Comparison of ENCODE assay signal across 10 cellular contexts in the genomic region with DNA sequence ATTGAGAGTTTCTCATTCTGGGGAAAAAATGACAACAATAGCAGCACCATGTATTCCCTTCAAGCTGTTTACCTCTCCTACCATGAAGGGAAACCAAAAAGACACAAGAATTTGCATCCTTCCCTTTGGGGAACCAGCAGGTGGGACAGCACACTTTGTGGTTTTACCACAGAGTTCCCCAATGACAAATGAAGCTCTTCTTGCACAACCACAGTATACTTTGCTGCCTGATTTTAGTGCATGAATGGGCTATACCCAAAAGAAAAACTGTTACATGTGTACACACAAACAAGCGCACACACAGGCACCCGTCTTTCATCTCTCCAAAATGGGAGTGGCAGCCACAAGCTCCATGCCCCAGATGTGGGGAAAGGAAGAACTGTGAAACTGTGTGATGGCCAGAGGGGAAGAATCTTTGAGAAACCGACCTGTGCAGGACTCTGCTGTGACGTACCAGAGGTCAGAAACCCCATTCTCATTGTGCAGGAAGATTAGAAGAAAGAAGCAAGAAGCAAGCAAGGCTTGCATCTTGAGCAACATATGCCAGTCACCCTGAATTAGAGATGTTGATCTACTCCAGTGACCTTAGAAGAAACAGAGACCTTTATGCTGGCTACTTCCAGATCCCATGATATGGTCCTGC. TPM values are rescaled to one million over a fixed set of nuclear protein-coding genes. Genes with fewer than 3 reads are reported as not detected.
A peak's percentile ranks its signal among the peaks of the same experiment; 100 is the strongest.
DNase-seq lines count a peak whose midpoint lies in the region; ATAC-seq lines count a peak whose summit lies in the region.
"Had no signal": no experiment of that assay in that cellular context is flagged by ENCODE, and none has a peak within 500 bp of the region (broad histone marks: within the 10 kb centered on the region; RNA-seq: fewer than 3 reads in every experiment).

No MANE protein-coding gene starts in this region.

- H3K79me2 ChIP-seq in GM23248 (ENCODE audit: insufficient read depth), result no peaks in the 10 kb centered on the region

- no peaks in the 10 kb centered on the region for H3K27me3 ChIP-seq in BLaER1
- H3K27me3 ChIP-seq in GM23248 (replicated peaks; ENCODE audit: insufficient read depth), result no peaks in the 10 kb centered on the region

- peaks cover 3% of the 10 kb centered on the region for H3K36me3 Mint-ChIP-seq in activated T-helper 1 cell treated with anti-CD3 and anti-CD28 coated beads, Interleukin-12 subunit alpha, Interleukin-12 subunit beta, Interleukin-2, Interleukin-4 antibody, amounts not matched to agents 30 ng/mL and 10 ng/mL and 1 ng/mL, durations not matched to agents 14 hours and 24 hours and 36 hours (ENCODE audit: low read depth)

- H3K4me3 ChIP-seq in BLaER1 (no peak overlapping the region), GM23248 (no peak overlapping the region)

- 25 to 33% methylated on average over 4 of the region's 4 CpGs for WGBS in GM23248 (ENCODE audit: low coverage in 1 of 2, low lambda C conversion rate in 2 of 2, missing lambda C conversion rate in 2 of 2), 2 experiments

- peaks cover 44% of the 10 kb centered on the region for H3K4me1 Mint-ChIP-seq in activated T-helper 1 cell treated with anti-CD3 and anti-CD28 coated beads, Interleukin-12 subunit alpha, Interleukin-12 subunit beta, Interleukin-2, Interleukin-4 antibody, amounts not matched to agents 30 ng/mL and 10 ng/mL and 1 ng/mL, durations not matched to agents 14 hours and 24 hours and 36 hours (ENCODE audit: low read depth)

- intact Hi-C loops in activated T-helper 1 cell treated with anti-CD3 and anti-CD28 coated beads, Interleukin-12 subunit alpha, Interleukin-12 subunit beta, Interleukin-2, Interleukin-4 antibody, amounts not matched to agents 30 ng/mL and 10 ng/mL and 1 ng/mL, durations not matched to agents 14 hours and 24 hours and 36 hours (cut with micrococcal nuclease), result loop anchor here (1.0 to 10.0 kb wide), 10 partner anchors 53 to 892 kb away; a partner anchor contains a TSS

- peaks cover 35% of the 10 kb centered on the region for H3K4me1 ChIP-seq in BLaER1
- H3K4me1 ChIP-seq in GM23248 (ENCODE audit: insufficient read depth), result no peaks in the 10 kb centered on the region

- H3K9me3 ChIP-seq in BLaER1 (peaks cover 4% of the 10 kb centered on the region; the same call in 1 of the 2 replicates), GM23248 (ENCODE audit: low read depth) (no peaks in the 10 kb centered on the region)

- DNase-seq in activated T-helper 1 cell treated with anti-CD3 and anti-CD28 coated beads, Interleukin-12 subunit alpha, Interleukin-12 subunit beta, Interleukin-2, Interleukin-4 antibody, amounts not matched to agents 30 ng/mL and 10 ng/mL and 1 ng/mL, durations not matched to agents 14 hours and 24 hours and 36 hours (ENCODE audit: low spot score), result peak; percentile 9
- no peak for DNase-seq in islet precursor cell
- no peak for DNase-seq in Ammon's horn (ENCODE audit: low spot score)
- no peak for DNase-seq in HuH-7.5 (ENCODE audit: low spot score)
- DNase-seq in GM23248, result no peak
- DNase-seq: DMS 273 treated with DMSO at 0.1 percent for 48 hours, retina had no signal

- H3K27ac ChIP-seq in BLaER1, result no peak overlapping the region
- no peak overlapping the region for H3K27ac ChIP-seq in GM23248

- H3K36me3 ChIP-seq in BLaER1 (no peaks in the 10 kb centered on the region), GM23248 (ENCODE audit: low read depth) (no peaks in the 10 kb centered on the region)

- H3F3A ChIP-seq in GM23248 (ENCODE audit: insufficient read depth), result peaks cover 7% of the 10 kb centered on the region; the same call in 1 of the 2 replicates

- H3K4me3 Mint-ChIP-seq in activated T-helper 1 cell treated with anti-CD3 and anti-CD28 coated beads, Interleukin-12 subunit alpha, Interleukin-12 subunit beta, Interleukin-2, Interleukin-4 antibody, amounts not matched to agents 30 ng/mL and 10 ng/mL and 1 ng/mL, durations not matched to agents 14 hours and 24 hours and 36 hours, result peak overlapping the region; percentile 62

- ATAC-seq in GM19463 (IDR thresholded peaks at IDR 0.05; ENCODE audit: unreplicated experiment), result peak; percentile 67
- ATAC-seq in HG03457 (IDR thresholded peaks at IDR 0.05; ENCODE audit: unreplicated experiment), result peak; percentile 67

- H3K9me3 Mint-ChIP-seq in activated T-helper 1 cell treated with anti-CD3 and anti-CD28 coated beads, Interleukin-12 subunit alpha, Interleukin-12 subunit beta, Interleukin-2, Interleukin-4 antibody, amounts not matched to agents 30 ng/mL and 10 ng/mL and 1 ng/mL, durations not matched to agents 14 hours and 24 hours and 36 hours, result no peaks in the 10 kb centered on the region

- H4K20me1 ChIP-seq in BLaER1 (no peaks in the 10 kb centered on the region), GM23248 (ENCODE audit: insufficient read depth) (no peaks in the 10 kb centered on the region)

- H2AFZ ChIP-seq in GM23248, result no peak overlapping the region

- H3K9me2 ChIP-seq in GM23248 (ENCODE audit: insufficient read depth), result no peaks in the 10 kb centered on the region

- H3K9ac ChIP-seq in BLaER1 (no peak overlapping the region), GM23248 (no peak overlapping the region)

- H3K27me3 Mint-ChIP-seq in activated T-helper 1 cell treated with anti-CD3 and anti-CD28 coated beads, Interleukin-12 subunit alpha, Interleukin-12 subunit beta, Interleukin-2, Interleukin-4 antibody, amounts not matched to agents 30 ng/mL and 10 ng/mL and 1 ng/mL, durations not matched to agents 14 hours and 24 hours and 36 hours (ENCODE audit: insufficient read depth), result peaks cover 56% of the 10 kb centered on the region

- in situ Hi-C loops in GM23248 (cut with MboI), result loop anchor here (5.0 to 10.0 kb wide), 4 partner anchors 91 to 422 kb away; no protein-coding TSS in a partner anchor

- H3K27ac Mint-ChIP-seq in activated T-helper 1 cell treated with anti-CD3 and anti-CD28 coated beads, Interleukin-12 subunit alpha, Interleukin-12 subunit beta, Interleukin-2, Interleukin-4 antibody, amounts not matched to agents 30 ng/mL and 10 ng/mL and 1 ng/mL, durations not matched to agents 14 hours and 24 hours and 36 hours, result peak overlapping the region; percentile 63

- H3K4me2 ChIP-seq in BLaER1 (peak overlapping the region; percentile 70), GM23248 (ENCODE audit: unreplicated experiment) (no peak overlapping the region)

RNA-seq across cellular contexts. Expression of a gene that starts 2.7 kb away (rescaled TPM):
- total RNA-seq in activated T-helper 1 cell treated with anti-CD3 and anti-CD28 coated beads, Interleukin-12 subunit alpha, Interleukin-12 subunit beta, Interleukin-2, Interleukin-4 antibody, amounts not matched to agents 30 ng/mL and 10 ng/mL and 1 ng/mL, durations not matched to agents 14 hours and 24 hours and 36 hours, result 0.32 and 0.47 TPM in 2 replicates
- total RNA-seq in GM23248 (2014; rRNA removed; shearing (Covaris generic)), result 1.5 and 1.9 TPM in 2 replicates
- 0.61 and 0.96 TPM in 2 replicates for polyA plus RNA-seq in GM23248 (2016; fragmentation: Nextera tagmentation; extraction: Ambion mirVana)
